10 cellular contexts compared by ENCODE assay signal in the genomic region with DNA sequence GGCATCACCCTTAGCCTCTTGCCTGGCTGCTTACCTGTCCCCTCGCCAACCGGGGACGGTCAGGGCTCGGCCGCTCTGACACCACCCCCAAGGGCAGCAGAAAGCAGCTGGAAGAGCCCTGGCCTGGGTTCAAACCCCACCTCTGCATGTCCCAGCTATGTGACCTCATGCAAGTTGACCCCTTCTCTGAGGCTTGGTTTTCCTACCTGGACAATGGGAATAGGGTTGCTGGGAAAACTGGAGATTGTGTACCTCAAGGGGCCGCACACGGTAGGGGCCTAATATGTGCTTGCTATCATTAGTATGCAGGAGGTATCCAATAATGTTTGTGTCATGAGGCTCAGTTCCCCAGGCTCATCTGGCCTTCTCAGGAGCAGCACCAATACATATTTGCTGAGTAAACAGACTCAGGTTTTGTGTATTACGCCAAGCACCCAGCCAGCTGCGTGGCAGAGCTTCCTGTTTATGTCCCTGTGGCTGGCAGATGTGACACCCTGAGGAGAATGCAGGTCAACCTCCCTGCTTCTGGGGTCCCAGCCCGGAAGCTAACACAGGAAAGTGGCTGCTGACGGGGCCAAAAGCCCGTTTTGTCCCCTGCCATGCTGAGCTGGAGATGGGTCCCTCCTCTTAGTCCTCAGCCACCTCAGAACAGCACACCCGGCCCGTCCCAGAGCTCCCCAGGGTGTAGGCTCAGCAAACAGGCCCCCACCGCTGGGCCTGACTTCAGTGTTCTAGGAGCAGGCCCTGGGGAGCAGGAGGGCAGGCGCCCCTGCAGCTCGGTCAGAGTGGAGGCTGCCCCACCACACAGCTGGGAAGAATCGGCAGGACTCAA. TPM values are rescaled to one million over a fixed set of nuclear protein-coding genes. Genes with fewer than 3 reads are reported as not detected.
DNase-seq lines count a peak whose midpoint lies in the region; ATAC-seq and TF ChIP-seq lines count a peak whose summit lies in the region.
"Had no signal": no experiment of that assay in that cellular context is flagged by ENCODE, and none has a peak within 500 bp of the region (broad histone marks: within the 10 kb centered on the region; RNA-seq: fewer than 3 reads in every experiment).

No MANE protein-coding gene starts in this region.

- BruUV-seq in Caco-2 (replicated peaks; lab: Mats Ljungman, UMichigan) = no TSS peak

- no peaks in the 10 kb centered on the region for H3K36me3 Mint-ChIP-seq in Caco-2 (ENCODE audit: insufficient read depth, unreplicated experiment)

- no peaks in the 10 kb centered on the region for H3K9me3 ChIP-seq in skeletal muscle tissue (ENCODE audit: control insufficient read depth in 3 of 3, low read length in 3 of 3)
- H3K9me3 ChIP-seq in Caco-2 = no peaks in the 10 kb centered on the region

- POLR2A ChIA-PET in Caco-2 (lab: Charles Lee) = no interaction called here

- intact Hi-C loops in Caco-2 (cut with micrococcal nuclease; ENCODE audit: unreplicated experiment) = no loop called here

- H3K27me3 Mint-ChIP-seq in Caco-2 (ENCODE audit: insufficient read depth, unreplicated experiment) = no peaks in the 10 kb centered on the region

- peak overlapping the region in 1 of 3 donors; percentile 8 for H3K9ac ChIP-seq in skeletal muscle tissue (ENCODE audit: low read depth in 1 of 3, low read length in 3 of 3)

- peak overlapping the region; percentile 36 to 83 for H3K27ac ChIP-seq in coronary artery
- H3K27ac ChIP-seq in skeletal muscle tissue (ENCODE audit: low read depth, low read length) = peak overlapping the region; percentile 60

- H3K4me3 Mint-ChIP-seq in Caco-2 (ENCODE audit: unreplicated experiment) = no peak overlapping the region

- H3K36me3 ChIP-seq in skeletal muscle tissue (ENCODE audit: control insufficient read depth in 3 of 3, insufficient read depth in 3 of 3, low read length in 3 of 3) (peaks cover 9 to 51% (median 31%) of the 10 kb centered on the region in 3 donors), Caco-2 (ENCODE audit: control insufficient read depth, insufficient read depth, low read length) (no peaks in the 10 kb centered on the region)

- TF ChIP-seq CTCF in coronary artery (IDR thresholded peaks at IDR 0.05) (no peak), Caco-2 (IDR thresholded peaks at IDR 0.05; ENCODE audit: insufficient read depth in 1 of 2, low read depth in 1 of 2, low read length in 1 of 2, severe bottlenecking in 1 of 2, unreplicated experiment in 1 of 2) (no peak)

- H3K4me3 ChIP-seq in Jurkat, Clone E6-1 (ENCODE audit: low read length) = no peak overlapping the region
- H3K4me3 ChIP-seq in coronary artery (no peak overlapping the region), skeletal muscle tissue (ENCODE audit: low read length in 3 of 3) (no peak overlapping the region), Caco-2 (ENCODE audit: low read depth, low read length) (no peak overlapping the region)

- H3K27ac Mint-ChIP-seq in Caco-2 (ENCODE audit: unreplicated experiment) = no peak overlapping the region

- H3K27me3 ChIP-seq in skeletal muscle tissue (ENCODE audit: control insufficient read depth in 3 of 3, insufficient read depth in 3 of 3, low read length in 3 of 3) (no peaks in the 10 kb centered on the region), Caco-2 (replicated peaks; ENCODE audit: control insufficient read depth, insufficient read depth, low read length) (no peaks in the 10 kb centered on the region)

- no peaks in the 10 kb centered on the region for H3K9me3 Mint-ChIP-seq in Caco-2 (ENCODE audit: unreplicated experiment)

- CTCF ChIA-PET in Caco-2 (lab: Charles Lee) = interaction anchor here (1.1 kb wide), 1 partner anchor 193 kb away, joined by 4 read pairs; no protein-coding TSS in a partner anchor

- peak; percentile 78 for DNase-seq in Jurkat, Clone E6-1 (ENCODE audit: low read depth, low spot score)
- DNase-seq in T-helper 9 cell (peak; percentile 65), coronary artery (ENCODE audit: low spot score) (no peak), Caco-2 (no peak)

- ATAC-seq in GM18907 (IDR thresholded peaks at IDR 0.05; ENCODE audit: unreplicated experiment) = peak; percentile 67
- no peak for ATAC-seq in GM19452 (IDR thresholded peaks at IDR 0.05; ENCODE audit: unreplicated experiment)
- ATAC-seq in HG03571 (IDR thresholded peaks at IDR 0.05; ENCODE audit: unreplicated experiment) = no peak

- H3K4me1 ChIP-seq in skeletal muscle tissue (ENCODE audit: control insufficient read depth in 3 of 3, insufficient read depth in 3 of 3, low read length in 3 of 3) = peaks cover 17 to 33% (median 26%) of the 10 kb centered on the region in 3 donors
- H3K4me1 ChIP-seq in Caco-2 = no peaks in the 10 kb centered on the region

- no peaks in the 10 kb centered on the region for H3K4me1 Mint-ChIP-seq in Caco-2 (ENCODE audit: low read depth, unreplicated experiment)

RNA-seq across cellular contexts. Expression of gene PLXND1, which starts 29.7 kb away (rescaled TPM):
- polyA plus RNA-seq in Jurkat, Clone E6-1 (2012; ENCODE audit: insufficient read depth, insufficient read length) = 55.9 TPM
- total RNA-seq in skeletal muscle tissue = 92.4 TPM
- 26.3 and 33.0 TPM in 2 replicates for total RNA-seq in Caco-2 (2022)

RNA-seq across cellular contexts. Expression of gene H1-8, which starts 33.8 kb away (rescaled TPM):
- polyA plus RNA-seq in Jurkat, Clone E6-1 (2012; ENCODE audit: insufficient read depth, insufficient read length) = not detected
- total RNA-seq in skeletal muscle tissue (not detected), Caco-2 (2022) (not detected in 2 replicates)
- total RNA-seq: kidney epithelial cell, M059J had no signal

RNA-seq across cellular contexts. Expression of gene RHO, which starts 48.3 kb away (rescaled TPM):
- polyA plus RNA-seq in Jurkat, Clone E6-1 (2012; ENCODE audit: insufficient read depth, insufficient read length) = not detected
- total RNA-seq in skeletal muscle tissue = not detected
- not detected in 2 replicates for total RNA-seq in Caco-2 (2022)
- total RNA-seq: kidney epithelial cell had no signal

Comparison
In these comparisons a context has a peak if more than half of its experiments do, and no peak if none do; other contexts are left out.
1. DNase-seq: peak in Jurkat, Clone E6-1 (single experiment) and T-helper 9 cell (single experiment); none in coronary artery (single experiment) and Caco-2 (0 of 2).